26 cellular contexts compared by ENCODE assay signal in genomic region chr3:133452603-133453313, GRCh38. TPM values are rescaled to one million over a fixed set of nuclear protein-coding genes. Genes with fewer than 3 reads are reported as not detected.
A peak's percentile ranks its signal among the peaks of the same experiment; 100 is the strongest.
DNase-seq lines count a peak whose midpoint lies in the region; ATAC-seq and TF ChIP-seq lines count a peak whose summit lies in the region.
"Had no signal": no experiment of that assay in that cellular context is flagged by ENCODE, and none has a peak within 500 bp of the region (broad histone marks: within the 10 kb centered on the region; RNA-seq: fewer than 3 reads in every experiment).

No MANE protein-coding gene starts in this region.

- no peak overlapping the region for H2BK15ac ChIP-seq in IMR-90 (ENCODE audit: low read depth, low read length)
- no peak overlapping the region for H2BK15ac ChIP-seq in mesendoderm (replicated peaks; ENCODE audit: low read depth)

- H3K9me3 ChIP-seq in IMR-90 (ENCODE audit: control insufficient read depth, insufficient read depth, low read length) = no peaks in the 10 kb centered on the region
- H3K9me3 ChIP-seq: esophagus muscularis mucosa, Peyer's patch had no signal

- H3K4me3 Mint-ChIP-seq in WTC11 (no peak overlapping the region), endothelial cell (ENCODE audit: unreplicated experiment) (no peak overlapping the region)
- H3K4me3 Mint-ChIP-seq in activated CD4-positive, alpha-beta T cell treated with anti-CD3 and anti-CD28 coated beads, Interleukin-2, amount 10 ng/mL, durations not matched to agents 24 days and 14 days = no peak overlapping the region
- H3K4me3 Mint-ChIP-seq: activated CD8-positive, alpha-beta T cell treated with anti-CD3 and anti-CD28 coated beads for 36 hours; activated naive CD8-positive, alpha-beta T cell; CD8-positive, alpha-beta memory T cell; IgD-negative memory B cell; memory B cell; stimulated activated naive CD8-positive, alpha-beta T cell treated with anti-CD3 and anti-CD28 coated beads, Interleukin-15, amount 100 ng/mL, for 72 hours; T-cell had no signal

- H3K23ac ChIP-seq in IMR-90 (ENCODE audit: low read depth, low read length) (no peak overlapping the region), mesendoderm (ENCODE audit: low read length) (no peak overlapping the region)

- in situ Hi-C loops in IMR-90 (cut with MboI; ENCODE audit: low sequenced_read_pairs) = loop anchor here (25.0 kb wide), 1 partner anchor 360 kb away; the partner anchor contains the start of gene SRPRB

- CTCF ChIA-PET in IMR-90 (lab: Yijun Ruan, JAX) (interaction anchor here (0.6 to 1.0 kb wide), 2 partner anchors 12 to 185 kb away, joined by 3 read pairs; no protein-coding TSS in a partner anchor), WTC11 (lab: Charles Lee) (interaction anchor here (1.7 kb wide), 1 partner anchor 36 kb away, joined by 4 read pairs; no protein-coding TSS in a partner anchor)

- no peaks in the 10 kb centered on the region for H3K79me2 ChIP-seq in mesendoderm (ENCODE audit: control insufficient read depth, insufficient read depth, low read length)

- H3K14ac ChIP-seq in IMR-90 (replicated peaks; ENCODE audit: low read depth, low read length) = no peak overlapping the region

- WGBS in IMR-90 (ENCODE audit: extremely low coverage in 2 of 2, insufficient read length in 1 of 2), 2 experiments = no CpG with 5 or more reads among the region's 5 CpGs
- WGBS in mesendoderm (ENCODE audit: extremely low coverage, insufficient coverage, low lambda C conversion rate) = no CpG with 5 or more reads among the region's 5 CpGs

- H3K4me3 ChIP-seq in IMR-90 (ENCODE audit: insufficient read depth, low read depth, low read length) (no peak overlapping the region), mesendoderm (ENCODE audit: low read length) (no peak overlapping the region)
- H3K4me3 ChIP-seq: esophagus muscularis mucosa, GM12878, Peyer's patch had no signal

- H4K8ac ChIP-seq in IMR-90 (ENCODE audit: low read depth in 2 of 2, low read length in 2 of 2) (no peak overlapping the region), mesendoderm (ENCODE audit: low read depth, low read length) (no peak overlapping the region)

- no peak for TF ChIP-seq POLR2A in IMR-90 (IDR thresholded peaks at IDR 0.05; ENCODE audit: low read depth, low read length)

- TF ChIP-seq CTCF in IMR-90 (conservative IDR thresholded peaks at IDR 0.05; ENCODE audit: low read depth, low read length) = no peak
- no peak for TF ChIP-seq CTCF in WTC11 (IDR thresholded peaks at IDR 0.05)
- no peak for TF ChIP-seq CTCF in endothelial cell (IDR thresholded peaks at IDR 0.05; ENCODE audit: unreplicated experiment)

- BruUV-seq in IMR-90 (replicated peaks; lab: Mats Ljungman, UMichigan) = no TSS peak

- peak; percentile 35 for DNase-seq in AG20443 (ENCODE audit: low spot score)
- DNase-seq in IMR-90 = no peak
- DNase-seq in WTC11 (ENCODE audit: low spot score) = no peak
- peak; percentile 23 for DNase-seq in mesendoderm
- no peak for DNase-seq in endothelial cell (ENCODE audit: low spot score)
- DNase-seq in AG08395 (ENCODE audit: low spot score) = no peak
- DNase-seq in activated CD4-positive, alpha-beta T cell treated with anti-CD3 and anti-CD28 coated beads, Interleukin-2, amount 10 ng/mL, durations not matched to agents 24 days and 14 days = no peak
- DNase-seq: activated CD8-positive, alpha-beta T cell treated with anti-CD3 and anti-CD28 coated beads for 36 hours; activated T-cell treated with anti-CD3 and anti-CD28 coated beads, Interleukin-2, amount 50 U/mL, for 48 hours; CD8-positive, alpha-beta memory T cell; head of caudate nucleus; NCI-H748 treated with DMSO at 0.1 percent for 48 hours; Peyer's patch; stimulated activated CD4-positive, alpha-beta T cell treated with anti-CD3 and anti-CD28 coated beads, Interleukin-15, amount 100 ng/mL, for 24 hours; stimulated activated naive CD8-positive, alpha-beta T cell treated with anti-CD3 and anti-CD28 coated beads, Interleukin-15, amount 100 ng/mL, for 72 hours; T-cell had no signal

- H3K9me3 Mint-ChIP-seq in WTC11 (no peaks in the 10 kb centered on the region), endothelial cell (ENCODE audit: unreplicated experiment) (no peaks in the 10 kb centered on the region)
- H3K9me3 Mint-ChIP-seq in activated CD4-positive, alpha-beta T cell treated with anti-CD3 and anti-CD28 coated beads, Interleukin-2, amount 10 ng/mL, durations not matched to agents 24 days and 14 days = no peaks in the 10 kb centered on the region
- H3K9me3 Mint-ChIP-seq: activated CD8-positive, alpha-beta T cell treated with anti-CD3 and anti-CD28 coated beads for 36 hours; CD8-positive, alpha-beta memory T cell; IgD-negative memory B cell; stimulated activated naive CD8-positive, alpha-beta T cell treated with anti-CD3 and anti-CD28 coated beads, Interleukin-15, amount 100 ng/mL, for 72 hours; T-cell had no signal

- dilution Hi-C loops in IMR-90 (cut with HindIII; ENCODE audit: low sequenced_read_pairs, unreplicated experiment) = no loop called here

- H3K9ac ChIP-seq in IMR-90 (ENCODE audit: low read depth, low read length) = no peak overlapping the region
- H3K9ac ChIP-seq in mesendoderm (ENCODE audit: low read length) = no peak overlapping the region

- TF ChIP-seq RAD21 in IMR-90 (IDR thresholded peaks at IDR 0.05; ENCODE audit: low read length) = no peak

- H3K27me3 ChIP-seq in IMR-90 (ENCODE audit: control insufficient read depth, insufficient read depth, low read length) = peaks cover 16% of the 10 kb centered on the region
- H3K27me3 ChIP-seq in mesendoderm (ENCODE audit: insufficient read depth, low read length, poor library complexity) = no peaks in the 10 kb centered on the region
- H3K27me3 ChIP-seq: esophagus muscularis mucosa, Peyer's patch had no signal

- H4K5ac ChIP-seq in IMR-90 (ENCODE audit: low read depth, low read length) (no peak overlapping the region), mesendoderm (ENCODE audit: low read length) (no peak overlapping the region)

- no peak overlapping the region for H4K91ac ChIP-seq in IMR-90 (ENCODE audit: insufficient read depth, low read depth, low read length)

- no peaks in the 10 kb centered on the region for H3K36me3 Mint-ChIP-seq in WTC11
- no peaks in the 10 kb centered on the region for H3K36me3 Mint-ChIP-seq in endothelial cell (ENCODE audit: low read depth, unreplicated experiment)
- H3K36me3 Mint-ChIP-seq in activated CD4-positive, alpha-beta T cell treated with anti-CD3 and anti-CD28 coated beads, Interleukin-2, amount 10 ng/mL, durations not matched to agents 24 days and 14 days (ENCODE audit: low read depth) = no peaks in the 10 kb centered on the region
- H3K36me3 Mint-ChIP-seq: activated naive CD8-positive, alpha-beta T cell; IgD-negative memory B cell; memory B cell; T-cell had no signal

- H2BK20ac ChIP-seq in IMR-90 (ENCODE audit: low read depth, low read length) = no peak overlapping the region

- H2AFZ ChIP-seq in IMR-90 (replicated peaks; ENCODE audit: low read length, poor library complexity) = no peak overlapping the region

- H3K4me1 Mint-ChIP-seq in WTC11 = peaks cover 17% of the 10 kb centered on the region
- H3K4me1 Mint-ChIP-seq in endothelial cell (ENCODE audit: unreplicated experiment) = no peaks in the 10 kb centered on the region
- H3K4me1 Mint-ChIP-seq in activated CD4-positive, alpha-beta T cell treated with anti-CD3 and anti-CD28 coated beads, Interleukin-2, amount 10 ng/mL, durations not matched to agents 24 days and 14 days = peaks cover 16% of the 10 kb centered on the region

- H3K27me3 Mint-ChIP-seq in WTC11 (ENCODE audit: low read depth) (no peaks in the 10 kb centered on the region), endothelial cell (ENCODE audit: unreplicated experiment) (no peaks in the 10 kb centered on the region)
- H3K27me3 Mint-ChIP-seq in activated CD4-positive, alpha-beta T cell treated with anti-CD3 and anti-CD28 coated beads, Interleukin-2, amount 10 ng/mL, durations not matched to agents 24 days and 14 days = peaks cover 3% of the 10 kb centered on the region
- H3K27me3 Mint-ChIP-seq: activated CD8-positive, alpha-beta T cell treated with anti-CD3 and anti-CD28 coated beads for 36 hours; activated naive CD8-positive, alpha-beta T cell; CD8-positive, alpha-beta memory T cell; IgD-negative memory B cell; stimulated activated naive CD8-positive, alpha-beta T cell treated with anti-CD3 and anti-CD28 coated beads, Interleukin-15, amount 100 ng/mL, for 72 hours; T-cell had no signal

- H3K27ac ChIP-seq in IMR-90 (ENCODE audit: insufficient read depth, low read length) = no peak overlapping the region
- H3K27ac ChIP-seq in mesendoderm (ENCODE audit: low read depth, low read length) = no peak overlapping the region
- H3K27ac ChIP-seq: esophagus muscularis mucosa, Peyer's patch had no signal

- H3K36me3 ChIP-seq in IMR-90 (ENCODE audit: control insufficient read depth, insufficient read depth, low read length) (no peaks in the 10 kb centered on the region), mesendoderm (ENCODE audit: control insufficient read depth, insufficient read depth, low read length) (no peaks in the 10 kb centered on the region)
- H3K36me3 ChIP-seq: esophagus muscularis mucosa, Peyer's patch had no signal

- peak; percentile 83 for ATAC-seq in IMR-90 (ENCODE audit: low read depth)
- ATAC-seq in WTC11 = peak; percentile 39; the same call in 1 of the 2 replicates
- no peak for ATAC-seq in HG02610 (IDR thresholded peaks at IDR 0.05; ENCODE audit: unreplicated experiment)
- ATAC-seq: activated CD8-positive, alpha-beta T cell treated with anti-CD3 and anti-CD28 coated beads for 36 hours; GM12878; stimulated activated naive CD8-positive, alpha-beta T cell treated with anti-CD3 and anti-CD28 coated beads, Interleukin-15, amount 100 ng/mL, for 72 hours; T-cell had no signal

- no peak overlapping the region for H2BK5ac ChIP-seq in IMR-90 (ENCODE audit: low read depth, low read length, poor library complexity, severe bottlenecking)
- no peak overlapping the region for H2BK5ac ChIP-seq in mesendoderm (ENCODE audit: low read length)

- H3K4me1 ChIP-seq in IMR-90 (ENCODE audit: control insufficient read depth, insufficient read depth, low read length) = no peaks in the 10 kb centered on the region; the same call in 1 of the 2 replicates
- H3K4me1 ChIP-seq in mesendoderm (ENCODE audit: control insufficient read depth, low read depth, low read length) = no peaks in the 10 kb centered on the region
- H3K4me1 ChIP-seq: esophagus muscularis mucosa had no signal

- H3K27ac Mint-ChIP-seq in WTC11 (no peak overlapping the region), endothelial cell (ENCODE audit: unreplicated experiment) (no peak overlapping the region)
- H3K27ac Mint-ChIP-seq in activated CD4-positive, alpha-beta T cell treated with anti-CD3 and anti-CD28 coated beads, Interleukin-2, amount 10 ng/mL, durations not matched to agents 24 days and 14 days = no peak overlapping the region
- H3K27ac Mint-ChIP-seq: activated CD8-positive, alpha-beta T cell treated with anti-CD3 and anti-CD28 coated beads for 36 hours; activated naive CD8-positive, alpha-beta T cell; IgD-negative memory B cell; memory B cell; stimulated activated naive CD8-positive, alpha-beta T cell treated with anti-CD3 and anti-CD28 coated beads, Interleukin-15, amount 100 ng/mL, for 72 hours; T-cell had no signal

- H2AK9ac ChIP-seq in IMR-90 (replicated peaks; ENCODE audit: low read depth, low read length, poor library complexity) = no peak overlapping the region

- no peak overlapping the region for H3K4me2 ChIP-seq in IMR-90 (ENCODE audit: low read depth, low read length)
- H3K4me2 ChIP-seq in mesendoderm (ENCODE audit: low read length) = no peak overlapping the region

- POLR2A ChIA-PET in IMR-90 (lab: Charles Lee; ENCODE audit: unreplicated experiment) = no interaction called here
- POLR2A ChIA-PET in WTC11 (lab: Charles Lee) = interaction anchor here (0.5 kb wide), 1 partner anchor 46 kb away, joined by 11 read pairs; no protein-coding TSS in a partner anchor

- no peaks in the 10 kb centered on the region for H4K20me1 ChIP-seq in IMR-90 (ENCODE audit: insufficient read depth, low read length)

- intact Hi-C loops in IMR-90 (cut with micrococcal nuclease) = loop anchor here (10.0 kb wide), 1 partner anchor 352 kb away; the partner anchor contains the start of gene SRPRB
- intact Hi-C loops in activated CD4-positive, alpha-beta T cell treated with anti-CD3 and anti-CD28 coated beads, Interleukin-2, amount 10 ng/mL, durations not matched to agents 24 days and 14 days (cut with micrococcal nuclease) = no loop called here

- H3K9me1 ChIP-seq in IMR-90 (ENCODE audit: insufficient read depth, low read length) = no peaks in the 10 kb centered on the region

- no peak overlapping the region for H2BK120ac ChIP-seq in IMR-90 (ENCODE audit: low read depth, low read length)
- no peak overlapping the region for H2BK120ac ChIP-seq in mesendoderm (ENCODE audit: low read depth, low read length)

- H3K56ac ChIP-seq in IMR-90 (ENCODE audit: extremely low read depth, insufficient read depth, low read length) = no peak overlapping the region
- no peak overlapping the region for H3K56ac ChIP-seq in mesendoderm (ENCODE audit: low read length)

- H3K4ac ChIP-seq in IMR-90 (ENCODE audit: low read depth, low read length) (no peak overlapping the region), mesendoderm (ENCODE audit: low read depth, low read length) (no peak overlapping the region)

- H3K79me1 ChIP-seq in IMR-90 (ENCODE audit: low read depth in 1 of 2, low read length in 2 of 2) = no peaks in the 10 kb centered on the region
- H3K79me1 ChIP-seq in mesendoderm (ENCODE audit: low read length) = no peaks in the 10 kb centered on the region

- H3K18ac ChIP-seq in IMR-90 (ENCODE audit: low read depth, low read length) (no peak overlapping the region), mesendoderm (ENCODE audit: low read length) (no peak overlapping the region)

- H2AK5ac ChIP-seq in IMR-90 (ENCODE audit: low read depth, low read length) (no peak overlapping the region), mesendoderm (ENCODE audit: low read length) (no peak overlapping the region)

RNA-seq across cellular contexts. Expression of gene BFSP2, which starts 52.9 kb away (rescaled TPM):
- not detected in 2 replicates for total RNA-seq in IMR-90 (2012; rRNA removed)
- not detected in 2 replicates for polyA plus RNA-seq in IMR-90 (2012; rRNA removed)
- not detected in 2 replicates for polyA plus RNA-seq in IMR-90 (2012; cell fraction: cytosol; rRNA removed)
- polyA plus RNA-seq in IMR-90 (2012; cell fraction: nucleus; rRNA removed; ENCODE audit: low replicate concordance) = not detected in 2 replicates
- total RNA-seq in WTC11 (2021) = 0.44 TPM in 1 of 3 replicates, not detected in the others
- not detected for polyA plus RNA-seq in mesendoderm (2013, experiment 1 of 2)
- polyA plus RNA-seq in mesendoderm (2013, experiment 2 of 2) = not detected
- not detected for total RNA-seq in endothelial cell (ENCODE audit: unreplicated experiment)
- total RNA-seq in activated CD4-positive, alpha-beta T cell treated with anti-CD3 and anti-CD28 coated beads, Interleukin-2, amount 10 ng/mL, durations not matched to agents 24 days and 14 days = not detected in 2 replicates
- total RNA-seq: bronchial epithelial cell; CD8-positive, alpha-beta memory T cell; dermis microvascular lymphatic vessel endothelial cell; esophagus muscularis mucosa; Peyer's patch; renal cortical epithelial cell; ureter had no signal

Comparison
In these comparisons a context has a peak if more than half of its experiments do, and no peak if none do; other contexts are left out.
1. DNase-seq: peak in AG20443 (single experiment) and mesendoderm (single experiment); none in IMR-90 (single experiment), WTC11 (single experiment), endothelial cell (single experiment), AG08395 (single experiment) and activated CD4-positive, alpha-beta T cell treated with anti-CD3 and anti-CD28 coated beads, Interleukin-2, amount 10 ng/mL, durations not matched to agents 24 days and 14 days (single experiment).